In genomic region chr17:2975469-2975958, GRCh38 we compare ENCODE assay signal across 1 cellular context.
TF ChIP-seq lines count a peak whose summit lies in the region.

No MANE protein-coding gene starts in this region.

TF ChIP-seq in HEK293, 187 proteins besides CTCF, POLR2A, EP300 and RAD21 (continued from another document and continues in another):
- TF ChIP-seq TSHZ1 (tag by site-specific recombination; IDR thresholded peaks at IDR 0.05; ENCODE audit: borderline replicate concordance) (no peak), IKZF3 (tag by site-specific recombination; IDR thresholded peaks at IDR 0.05) (peak; percentile 91), ZNF324 (tag by site-specific recombination; IDR thresholded peaks at IDR 0.05) (peak; percentile 81), ZNF664 (tag by site-specific recombination; IDR thresholded peaks at IDR 0.05) (0 out of 2 replicates have a peak, but pooled peaks have one; percentile 31), ZSCAN23 (tag by site-specific recombination; IDR thresholded peaks at IDR 0.05) (no peak), ZNF660 (tag by site-specific recombination; IDR thresholded peaks at IDR 0.05) (peak; percentile 99), ZFP37 (tag by site-specific recombination; IDR thresholded peaks at IDR 0.05) (peak; percentile 60; the same call in 1 of the 2 replicates), SP3 (tag by site-specific recombination; IDR thresholded peaks at IDR 0.05) (peak; percentile 85), KLF8 (tag by site-specific recombination; IDR thresholded peaks at IDR 0.05) (peak; percentile 93), ZNF521 (tag by site-specific recombination; IDR thresholded peaks at IDR 0.05) (no peak), ZNF530 (tag by site-specific recombination; IDR thresholded peaks at IDR 0.05; ENCODE audit: low read depth) (no peak), ZNF10 (tag by site-specific recombination; IDR thresholded peaks at IDR 0.05) (no peak), GFI1B (tag by site-specific recombination; IDR thresholded peaks at IDR 0.05) (no peak), REST (tag by site-specific recombination; IDR thresholded peaks at IDR 0.05) (peak; percentile 86), BCL6B (tag by site-specific recombination; IDR thresholded peaks at IDR 0.05) (no peak), ZNF221 (tag by site-specific recombination; IDR thresholded peaks at IDR 0.05; ENCODE audit: borderline replicate concordance) (0 out of 2 replicates have a peak, but pooled peaks have one; percentile 45), ZBTB8A (tag by site-specific recombination; IDR thresholded peaks at IDR 0.05) (peak; percentile 84), ZSCAN30 (tag by site-specific recombination; IDR thresholded peaks at IDR 0.05) (peak; percentile 85), ZNF174 (tag by site-specific recombination; IDR thresholded peaks at IDR 0.05) (no peak), WT1 (tag by site-specific recombination; IDR thresholded peaks at IDR 0.05) (peak; percentile 48; the same call in 1 of the 2 replicates), ZNF2 (tag by site-specific recombination; IDR thresholded peaks at IDR 0.05) (no peak; the same call in 1 of the 2 replicates), ZBTB26 (tag by site-specific recombination; optimal IDR thresholded peaks at IDR 0.05) (no peak), ZNF645 (tag by site-specific recombination; IDR thresholded peaks at IDR 0.05) (no peak), ZNF776 (tag by site-specific recombination; IDR thresholded peaks at IDR 0.05; ENCODE audit: borderline replicate concordance) (no peak), SP2 (tag by site-specific recombination; IDR thresholded peaks at IDR 0.05) (peak; percentile 70), ZNF133 (tag by site-specific recombination; IDR thresholded peaks at IDR 0.05) (no peak), ZNF18 (tag by site-specific recombination; IDR thresholded peaks at IDR 0.05) (peak; percentile 59), ZNF701 (tag by site-specific recombination; IDR thresholded peaks at IDR 0.05) (no peak; the same call in 1 of the 2 replicates)
- TF ChIP-seq, protein P1, sequence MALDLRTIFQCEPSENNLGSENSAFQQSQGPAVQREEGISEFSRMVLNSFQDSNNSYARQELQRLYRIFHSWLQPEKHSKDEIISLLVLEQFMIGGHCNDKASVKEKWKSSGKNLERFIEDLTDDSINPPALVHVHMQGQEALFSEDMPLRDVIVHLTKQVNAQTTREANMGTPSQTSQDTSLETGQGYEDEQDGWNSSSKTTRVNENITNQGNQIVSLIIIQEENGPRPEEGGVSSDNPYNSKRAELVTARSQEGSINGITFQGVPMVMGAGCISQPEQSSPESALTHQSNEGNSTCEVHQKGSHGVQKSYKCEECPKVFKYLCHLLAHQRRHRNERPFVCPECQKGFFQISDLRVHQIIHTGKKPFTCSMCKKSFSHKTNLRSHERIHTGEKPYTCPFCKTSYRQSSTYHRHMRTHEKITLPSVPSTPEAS (tag by site-specific recombination; IDR thresholded peaks at IDR 0.05) = peak; percentile 34; the same call in 1 of the 2 replicates
- TF ChIP-seq, protein P2, sequence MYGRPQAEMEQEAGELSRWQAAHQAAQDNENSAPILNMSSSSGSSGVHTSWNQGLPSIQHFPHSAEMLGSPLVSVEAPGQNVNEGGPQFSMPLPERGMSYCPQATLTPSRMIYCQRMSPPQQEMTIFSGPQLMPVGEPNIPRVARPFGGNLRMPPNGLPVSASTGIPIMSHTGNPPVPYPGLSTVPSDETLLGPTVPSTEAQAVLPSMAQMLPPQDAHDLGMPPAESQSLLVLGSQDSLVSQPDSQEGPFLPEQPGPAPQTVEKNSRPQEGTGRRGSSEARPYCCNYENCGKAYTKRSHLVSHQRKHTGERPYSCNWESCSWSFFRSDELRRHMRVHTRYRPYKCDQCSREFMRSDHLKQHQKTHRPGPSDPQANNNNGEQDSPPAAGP (tag by site-specific recombination; IDR thresholded peaks at IDR 0.05) = peak; percentile 77
- TF ChIP-seq, protein P3, sequence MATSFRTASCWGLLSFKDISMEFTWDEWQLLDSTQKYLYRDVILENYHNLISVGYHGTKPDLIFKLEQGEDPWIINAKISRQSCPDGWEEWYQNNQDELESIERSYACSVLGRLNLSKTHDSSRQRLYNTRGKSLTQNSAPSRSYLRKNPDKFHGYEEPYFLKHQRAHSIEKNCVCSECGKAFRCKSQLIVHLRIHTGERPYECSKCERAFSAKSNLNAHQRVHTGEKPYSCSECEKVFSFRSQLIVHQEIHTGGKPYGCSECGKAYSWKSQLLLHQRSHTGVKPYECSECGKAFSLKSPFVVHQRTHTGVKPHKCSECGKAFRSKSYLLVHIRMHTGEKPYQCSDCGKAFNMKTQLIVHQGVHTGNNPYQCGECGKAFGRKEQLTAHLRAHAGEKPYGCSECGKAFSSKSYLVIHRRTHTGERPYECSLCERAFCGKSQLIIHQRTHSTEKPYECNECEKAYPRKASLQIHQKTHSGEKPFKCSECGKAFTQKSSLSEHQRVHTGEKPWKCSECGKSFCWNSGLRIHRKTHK (tag by site-specific recombination; IDR thresholded peaks at IDR 0.05) = no peak
- TF ChIP-seq, protein P4, sequence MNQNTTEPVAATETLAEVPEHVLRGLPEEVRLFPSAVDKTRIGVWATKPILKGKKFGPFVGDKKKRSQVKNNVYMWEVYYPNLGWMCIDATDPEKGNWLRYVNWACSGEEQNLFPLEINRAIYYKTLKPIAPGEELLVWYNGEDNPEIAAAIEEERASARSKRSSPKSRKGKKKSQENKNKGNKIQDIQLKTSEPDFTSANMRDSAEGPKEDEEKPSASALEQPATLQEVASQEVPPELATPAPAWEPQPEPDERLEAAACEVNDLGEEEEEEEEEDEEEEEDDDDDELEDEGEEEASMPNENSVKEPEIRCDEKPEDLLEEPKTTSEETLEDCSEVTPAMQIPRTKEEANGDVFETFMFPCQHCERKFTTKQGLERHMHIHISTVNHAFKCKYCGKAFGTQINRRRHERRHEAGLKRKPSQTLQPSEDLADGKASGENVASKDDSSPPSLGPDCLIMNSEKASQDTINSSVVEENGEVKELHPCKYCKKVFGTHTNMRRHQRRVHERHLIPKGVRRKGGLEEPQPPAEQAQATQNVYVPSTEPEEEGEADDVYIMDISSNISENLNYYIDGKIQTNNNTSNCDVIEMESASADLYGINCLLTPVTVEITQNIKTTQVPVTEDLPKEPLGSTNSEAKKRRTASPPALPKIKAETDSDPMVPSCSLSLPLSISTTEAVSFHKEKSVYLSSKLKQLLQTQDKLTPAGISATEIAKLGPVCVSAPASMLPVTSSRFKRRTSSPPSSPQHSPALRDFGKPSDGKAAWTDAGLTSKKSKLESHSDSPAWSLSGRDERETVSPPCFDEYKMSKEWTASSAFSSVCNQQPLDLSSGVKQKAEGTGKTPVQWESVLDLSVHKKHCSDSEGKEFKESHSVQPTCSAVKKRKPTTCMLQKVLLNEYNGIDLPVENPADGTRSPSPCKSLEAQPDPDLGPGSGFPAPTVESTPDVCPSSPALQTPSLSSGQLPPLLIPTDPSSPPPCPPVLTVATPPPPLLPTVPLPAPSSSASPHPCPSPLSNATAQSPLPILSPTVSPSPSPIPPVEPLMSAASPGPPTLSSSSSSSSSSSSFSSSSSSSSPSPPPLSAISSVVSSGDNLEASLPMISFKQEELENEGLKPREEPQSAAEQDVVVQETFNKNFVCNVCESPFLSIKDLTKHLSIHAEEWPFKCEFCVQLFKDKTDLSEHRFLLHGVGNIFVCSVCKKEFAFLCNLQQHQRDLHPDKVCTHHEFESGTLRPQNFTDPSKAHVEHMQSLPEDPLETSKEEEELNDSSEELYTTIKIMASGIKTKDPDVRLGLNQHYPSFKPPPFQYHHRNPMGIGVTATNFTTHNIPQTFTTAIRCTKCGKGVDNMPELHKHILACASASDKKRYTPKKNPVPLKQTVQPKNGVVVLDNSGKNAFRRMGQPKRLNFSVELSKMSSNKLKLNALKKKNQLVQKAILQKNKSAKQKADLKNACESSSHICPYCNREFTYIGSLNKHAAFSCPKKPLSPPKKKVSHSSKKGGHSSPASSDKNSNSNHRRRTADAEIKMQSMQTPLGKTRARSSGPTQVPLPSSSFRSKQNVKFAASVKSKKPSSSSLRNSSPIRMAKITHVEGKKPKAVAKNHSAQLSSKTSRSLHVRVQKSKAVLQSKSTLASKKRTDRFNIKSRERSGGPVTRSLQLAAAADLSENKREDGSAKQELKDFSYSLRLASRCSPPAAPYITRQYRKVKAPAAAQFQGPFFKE (tag by site-specific recombination; IDR thresholded peaks at IDR 0.05; ENCODE audit: borderline replicate concordance) = no peak
- TF ChIP-seq, protein P5, sequence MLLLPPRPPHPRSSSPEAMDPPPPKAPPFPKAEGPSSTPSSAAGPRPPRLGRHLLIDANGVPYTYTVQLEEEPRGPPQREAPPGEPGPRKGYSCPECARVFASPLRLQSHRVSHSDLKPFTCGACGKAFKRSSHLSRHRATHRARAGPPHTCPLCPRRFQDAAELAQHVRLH (tag by site-specific recombination; IDR thresholded peaks at IDR 0.05) = peak; percentile 81
